1 cellular context compared by ENCODE assay signal in the genomic region with DNA sequence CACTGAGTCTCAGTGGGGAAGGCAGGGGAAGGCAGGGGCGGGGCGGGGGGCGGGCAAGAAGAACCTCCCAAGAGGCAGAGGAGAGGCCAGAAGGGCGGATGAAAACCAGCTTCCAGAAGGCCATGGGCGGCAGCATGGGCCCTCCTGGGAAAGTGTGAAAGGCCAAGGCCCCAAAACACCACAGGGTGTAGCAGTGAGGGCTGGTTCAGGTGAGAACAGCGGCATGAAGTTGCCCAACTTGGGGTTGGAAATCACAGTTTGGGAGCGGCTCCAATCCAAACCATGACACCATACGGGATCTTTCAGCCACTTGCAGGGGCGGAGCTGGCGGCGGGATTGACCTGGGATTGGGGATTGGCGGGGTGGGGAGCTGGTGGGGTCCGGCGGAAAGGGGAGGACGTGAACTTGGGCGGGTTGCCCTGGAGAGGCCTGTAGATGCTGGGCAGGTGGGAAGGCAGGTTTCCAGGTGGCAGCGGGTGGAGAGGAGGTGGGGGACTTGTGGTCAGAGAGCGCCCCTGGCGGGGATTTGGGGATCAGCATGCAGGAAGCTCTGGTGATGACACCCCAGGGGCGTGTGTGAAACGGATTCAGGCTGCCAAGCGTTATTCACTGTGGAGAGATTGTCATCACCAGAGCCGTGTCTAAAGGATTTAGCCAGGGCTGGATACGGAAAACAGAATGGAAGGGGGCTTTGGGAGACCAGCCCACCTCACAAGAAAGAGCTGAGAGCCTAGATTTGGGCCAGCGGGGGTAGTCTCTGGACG.
TF ChIP-seq lines count a peak whose summit lies in the region.

No MANE protein-coding gene starts in this region.

TF ChIP-seq in K562, 482 proteins besides CTCF, POLR2A, EP300 and RAD21 (continued from another document and continues in another):
- TF ChIP-seq, protein P1, sequence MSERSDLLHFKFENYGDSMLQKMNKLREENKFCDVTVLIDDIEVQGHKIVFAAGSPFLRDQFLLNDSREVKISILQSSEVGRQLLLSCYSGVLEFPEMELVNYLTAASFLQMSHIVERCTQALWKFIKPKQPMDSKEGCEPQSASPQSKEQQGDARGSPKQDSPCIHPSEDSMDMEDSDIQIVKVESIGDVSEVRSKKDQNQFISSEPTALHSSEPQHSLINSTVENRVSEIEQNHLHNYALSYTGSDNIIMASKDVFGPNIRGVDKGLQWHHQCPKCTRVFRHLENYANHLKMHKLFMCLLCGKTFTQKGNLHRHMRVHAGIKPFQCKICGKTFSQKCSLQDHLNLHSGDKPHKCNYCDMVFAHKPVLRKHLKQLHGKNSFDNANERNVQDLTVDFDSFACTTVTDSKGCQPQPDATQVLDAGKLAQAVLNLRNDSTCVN (CRISPR knock-in tag; IDR thresholded peaks at IDR 0.05), result no peak
- TF ChIP-seq ZNF3 (CRISPR knock-in tag; IDR thresholded peaks at IDR 0.05), result no peak
- no peak for TF ChIP-seq HSF4 (CRISPR knock-in tag; IDR thresholded peaks at IDR 0.05; ENCODE audit: borderline replicate concordance)
- TF ChIP-seq HNRNPUL1 (IDR thresholded peaks at IDR 0.05; ENCODE audit: low read length), result no peak
- TF ChIP-seq DMBX1 (CRISPR knock-in tag; IDR thresholded peaks at IDR 0.05; ENCODE audit: borderline replicate concordance), result no peak
- TF ChIP-seq EWSR1 (IDR thresholded peaks at IDR 0.05; ENCODE audit: borderline replicate concordance, low read depth, partially characterized antibody), result no peak
- no peak for TF ChIP-seq ZNF75A (CRISPR knock-in tag; IDR thresholded peaks at IDR 0.05)
- TF ChIP-seq TAF15 (IDR thresholded peaks at IDR 0.05; ENCODE audit: low read depth, low read length), result no peak
- TF ChIP-seq KDM1A (IDR thresholded peaks at IDR 0.05), result peak in 1 of 2 experiments; percentile 27; a peak in 1 of 4 replicates
- no peak for TF ChIP-seq NFATC3 (IDR thresholded peaks at IDR 0.05)
- TF ChIP-seq TGIF2 (CRISPR knock-in tag; IDR thresholded peaks at IDR 0.05), result no peak
- TF ChIP-seq, protein P2, sequence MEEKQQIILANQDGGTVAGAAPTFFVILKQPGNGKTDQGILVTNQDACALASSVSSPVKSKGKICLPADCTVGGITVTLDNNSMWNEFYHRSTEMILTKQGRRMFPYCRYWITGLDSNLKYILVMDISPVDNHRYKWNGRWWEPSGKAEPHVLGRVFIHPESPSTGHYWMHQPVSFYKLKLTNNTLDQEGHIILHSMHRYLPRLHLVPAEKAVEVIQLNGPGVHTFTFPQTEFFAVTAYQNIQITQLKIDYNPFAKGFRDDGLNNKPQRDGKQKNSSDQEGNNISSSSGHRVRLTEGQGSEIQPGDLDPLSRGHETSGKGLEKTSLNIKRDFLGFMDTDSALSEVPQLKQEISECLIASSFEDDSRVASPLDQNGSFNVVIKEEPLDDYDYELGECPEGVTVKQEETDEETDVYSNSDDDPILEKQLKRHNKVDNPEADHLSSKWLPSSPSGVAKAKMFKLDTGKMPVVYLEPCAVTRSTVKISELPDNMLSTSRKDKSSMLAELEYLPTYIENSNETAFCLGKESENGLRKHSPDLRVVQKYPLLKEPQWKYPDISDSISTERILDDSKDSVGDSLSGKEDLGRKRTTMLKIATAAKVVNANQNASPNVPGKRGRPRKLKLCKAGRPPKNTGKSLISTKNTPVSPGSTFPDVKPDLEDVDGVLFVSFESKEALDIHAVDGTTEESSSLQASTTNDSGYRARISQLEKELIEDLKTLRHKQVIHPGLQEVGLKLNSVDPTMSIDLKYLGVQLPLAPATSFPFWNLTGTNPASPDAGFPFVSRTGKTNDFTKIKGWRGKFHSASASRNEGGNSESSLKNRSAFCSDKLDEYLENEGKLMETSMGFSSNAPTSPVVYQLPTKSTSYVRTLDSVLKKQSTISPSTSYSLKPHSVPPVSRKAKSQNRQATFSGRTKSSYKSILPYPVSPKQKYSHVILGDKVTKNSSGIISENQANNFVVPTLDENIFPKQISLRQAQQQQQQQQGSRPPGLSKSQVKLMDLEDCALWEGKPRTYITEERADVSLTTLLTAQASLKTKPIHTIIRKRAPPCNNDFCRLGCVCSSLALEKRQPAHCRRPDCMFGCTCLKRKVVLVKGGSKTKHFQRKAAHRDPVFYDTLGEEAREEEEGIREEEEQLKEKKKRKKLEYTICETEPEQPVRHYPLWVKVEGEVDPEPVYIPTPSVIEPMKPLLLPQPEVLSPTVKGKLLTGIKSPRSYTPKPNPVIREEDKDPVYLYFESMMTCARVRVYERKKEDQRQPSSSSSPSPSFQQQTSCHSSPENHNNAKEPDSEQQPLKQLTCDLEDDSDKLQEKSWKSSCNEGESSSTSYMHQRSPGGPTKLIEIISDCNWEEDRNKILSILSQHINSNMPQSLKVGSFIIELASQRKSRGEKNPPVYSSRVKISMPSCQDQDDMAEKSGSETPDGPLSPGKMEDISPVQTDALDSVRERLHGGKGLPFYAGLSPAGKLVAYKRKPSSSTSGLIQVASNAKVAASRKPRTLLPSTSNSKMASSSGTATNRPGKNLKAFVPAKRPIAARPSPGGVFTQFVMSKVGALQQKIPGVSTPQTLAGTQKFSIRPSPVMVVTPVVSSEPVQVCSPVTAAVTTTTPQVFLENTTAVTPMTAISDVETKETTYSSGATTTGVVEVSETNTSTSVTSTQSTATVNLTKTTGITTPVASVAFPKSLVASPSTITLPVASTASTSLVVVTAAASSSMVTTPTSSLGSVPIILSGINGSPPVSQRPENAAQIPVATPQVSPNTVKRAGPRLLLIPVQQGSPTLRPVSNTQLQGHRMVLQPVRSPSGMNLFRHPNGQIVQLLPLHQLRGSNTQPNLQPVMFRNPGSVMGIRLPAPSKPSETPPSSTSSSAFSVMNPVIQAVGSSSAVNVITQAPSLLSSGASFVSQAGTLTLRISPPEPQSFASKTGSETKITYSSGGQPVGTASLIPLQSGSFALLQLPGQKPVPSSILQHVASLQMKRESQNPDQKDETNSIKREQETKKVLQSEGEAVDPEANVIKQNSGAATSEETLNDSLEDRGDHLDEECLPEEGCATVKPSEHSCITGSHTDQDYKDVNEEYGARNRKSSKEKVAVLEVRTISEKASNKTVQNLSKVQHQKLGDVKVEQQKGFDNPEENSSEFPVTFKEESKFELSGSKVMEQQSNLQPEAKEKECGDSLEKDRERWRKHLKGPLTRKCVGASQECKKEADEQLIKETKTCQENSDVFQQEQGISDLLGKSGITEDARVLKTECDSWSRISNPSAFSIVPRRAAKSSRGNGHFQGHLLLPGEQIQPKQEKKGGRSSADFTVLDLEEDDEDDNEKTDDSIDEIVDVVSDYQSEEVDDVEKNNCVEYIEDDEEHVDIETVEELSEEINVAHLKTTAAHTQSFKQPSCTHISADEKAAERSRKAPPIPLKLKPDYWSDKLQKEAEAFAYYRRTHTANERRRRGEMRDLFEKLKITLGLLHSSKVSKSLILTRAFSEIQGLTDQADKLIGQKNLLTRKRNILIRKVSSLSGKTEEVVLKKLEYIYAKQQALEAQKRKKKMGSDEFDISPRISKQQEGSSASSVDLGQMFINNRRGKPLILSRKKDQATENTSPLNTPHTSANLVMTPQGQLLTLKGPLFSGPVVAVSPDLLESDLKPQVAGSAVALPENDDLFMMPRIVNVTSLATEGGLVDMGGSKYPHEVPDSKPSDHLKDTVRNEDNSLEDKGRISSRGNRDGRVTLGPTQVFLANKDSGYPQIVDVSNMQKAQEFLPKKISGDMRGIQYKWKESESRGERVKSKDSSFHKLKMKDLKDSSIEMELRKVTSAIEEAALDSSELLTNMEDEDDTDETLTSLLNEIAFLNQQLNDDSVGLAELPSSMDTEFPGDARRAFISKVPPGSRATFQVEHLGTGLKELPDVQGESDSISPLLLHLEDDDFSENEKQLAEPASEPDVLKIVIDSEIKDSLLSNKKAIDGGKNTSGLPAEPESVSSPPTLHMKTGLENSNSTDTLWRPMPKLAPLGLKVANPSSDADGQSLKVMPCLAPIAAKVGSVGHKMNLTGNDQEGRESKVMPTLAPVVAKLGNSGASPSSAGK (IDR thresholded peaks at IDR 0.05), result peak; percentile 31; the same call in 1 of the 2 replicates
- no peak for TF ChIP-seq HEY1 (CRISPR knock-in tag; IDR thresholded peaks at IDR 0.05; ENCODE audit: borderline replicate concordance)
- TF ChIP-seq CREM (IDR thresholded peaks at IDR 0.05; ENCODE audit: low read depth), result peak; percentile 26; the same call in 1 of the 2 replicates
- no peak for TF ChIP-seq SP2 (IDR thresholded peaks at IDR 0.05; ENCODE audit: extremely low read depth, low read depth, low read length, poor library complexity, severe bottlenecking)
- TF ChIP-seq ARNT (IDR thresholded peaks at IDR 0.05), result 0 out of 4 replicates have a peak, but pooled peaks of 1 of the 2 experiments have one; percentile 40
- TF ChIP-seq, protein P3, sequence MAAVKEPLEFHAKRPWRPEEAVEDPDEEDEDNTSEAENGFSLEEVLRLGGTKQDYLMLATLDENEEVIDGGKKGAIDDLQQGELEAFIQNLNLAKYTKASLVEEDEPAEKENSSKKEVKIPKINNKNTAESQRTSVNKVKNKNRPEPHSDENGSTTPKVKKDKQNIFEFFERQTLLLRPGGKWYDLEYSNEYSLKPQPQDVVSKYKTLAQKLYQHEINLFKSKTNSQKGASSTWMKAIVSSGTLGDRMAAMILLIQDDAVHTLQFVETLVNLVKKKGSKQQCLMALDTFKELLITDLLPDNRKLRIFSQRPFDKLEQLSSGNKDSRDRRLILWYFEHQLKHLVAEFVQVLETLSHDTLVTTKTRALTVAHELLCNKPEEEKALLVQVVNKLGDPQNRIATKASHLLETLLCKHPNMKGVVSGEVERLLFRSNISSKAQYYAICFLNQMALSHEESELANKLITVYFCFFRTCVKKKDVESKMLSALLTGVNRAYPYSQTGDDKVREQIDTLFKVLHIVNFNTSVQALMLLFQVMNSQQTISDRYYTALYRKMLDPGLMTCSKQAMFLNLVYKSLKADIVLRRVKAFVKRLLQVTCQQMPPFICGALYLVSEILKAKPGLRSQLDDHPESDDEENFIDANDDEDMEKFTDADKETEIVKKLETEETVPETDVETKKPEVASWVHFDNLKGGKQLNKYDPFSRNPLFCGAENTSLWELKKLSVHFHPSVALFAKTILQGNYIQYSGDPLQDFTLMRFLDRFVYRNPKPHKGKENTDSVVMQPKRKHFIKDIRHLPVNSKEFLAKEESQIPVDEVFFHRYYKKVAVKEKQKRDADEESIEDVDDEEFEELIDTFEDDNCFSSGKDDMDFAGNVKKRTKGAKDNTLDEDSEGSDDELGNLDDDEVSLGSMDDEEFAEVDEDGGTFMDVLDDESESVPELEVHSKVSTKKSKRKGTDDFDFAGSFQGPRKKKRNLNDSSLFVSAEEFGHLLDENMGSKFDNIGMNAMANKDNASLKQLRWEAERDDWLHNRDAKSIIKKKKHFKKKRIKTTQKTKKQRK (IDR thresholded peaks at IDR 0.05; ENCODE audit: borderline replicate concordance, low read depth, low read length), result no peak
- TF ChIP-seq NCOA2 (IDR thresholded peaks at IDR 0.05; ENCODE audit: partially characterized antibody in 2 of 2), result no peak
- 0 out of 2 replicates have a peak, but pooled peaks have one; percentile 34 for TF ChIP-seq ZBTB7A (IDR thresholded peaks at IDR 0.05; ENCODE audit: borderline replicate concordance, control insufficient read depth, low read depth, low read length)
- TF ChIP-seq MBD2 (IDR thresholded peaks at IDR 0.05; ENCODE audit: borderline replicate concordance, low read depth), result no peak
- TF ChIP-seq NFYB (IDR thresholded peaks at IDR 0.05; ENCODE audit: extremely low read depth, insufficient read length), result no peak
- no peak for TF ChIP-seq RFX5 (IDR thresholded peaks at IDR 0.05; ENCODE audit: low read depth, low read length)
- TF ChIP-seq SMARCB1 (IDR thresholded peaks at IDR 0.05; ENCODE audit: insufficient read length, low read depth), result no peak
- peak; percentile 35 for TF ChIP-seq ARID1B (IDR thresholded peaks at IDR 0.05)
- TF ChIP-seq, protein P4, sequence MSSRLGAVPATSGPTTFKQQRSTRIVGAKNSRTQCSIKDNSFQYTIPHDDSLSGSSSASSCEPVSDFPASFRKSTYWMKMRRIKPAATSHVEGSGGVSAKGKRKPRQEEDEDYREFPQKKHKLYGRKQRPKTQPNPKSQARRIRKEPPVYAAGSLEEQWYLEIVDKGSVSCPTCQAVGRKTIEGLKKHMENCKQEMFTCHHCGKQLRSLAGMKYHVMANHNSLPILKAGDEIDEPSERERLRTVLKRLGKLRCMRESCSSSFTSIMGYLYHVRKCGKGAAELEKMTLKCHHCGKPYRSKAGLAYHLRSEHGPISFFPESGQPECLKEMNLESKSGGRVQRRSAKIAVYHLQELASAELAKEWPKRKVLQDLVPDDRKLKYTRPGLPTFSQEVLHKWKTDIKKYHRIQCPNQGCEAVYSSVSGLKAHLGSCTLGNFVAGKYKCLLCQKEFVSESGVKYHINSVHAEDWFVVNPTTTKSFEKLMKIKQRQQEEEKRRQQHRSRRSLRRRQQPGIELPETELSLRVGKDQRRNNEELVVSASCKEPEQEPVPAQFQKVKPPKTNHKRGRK (tag; IDR thresholded peaks at IDR 0.05), result no peak
- TF ChIP-seq, protein P5, sequence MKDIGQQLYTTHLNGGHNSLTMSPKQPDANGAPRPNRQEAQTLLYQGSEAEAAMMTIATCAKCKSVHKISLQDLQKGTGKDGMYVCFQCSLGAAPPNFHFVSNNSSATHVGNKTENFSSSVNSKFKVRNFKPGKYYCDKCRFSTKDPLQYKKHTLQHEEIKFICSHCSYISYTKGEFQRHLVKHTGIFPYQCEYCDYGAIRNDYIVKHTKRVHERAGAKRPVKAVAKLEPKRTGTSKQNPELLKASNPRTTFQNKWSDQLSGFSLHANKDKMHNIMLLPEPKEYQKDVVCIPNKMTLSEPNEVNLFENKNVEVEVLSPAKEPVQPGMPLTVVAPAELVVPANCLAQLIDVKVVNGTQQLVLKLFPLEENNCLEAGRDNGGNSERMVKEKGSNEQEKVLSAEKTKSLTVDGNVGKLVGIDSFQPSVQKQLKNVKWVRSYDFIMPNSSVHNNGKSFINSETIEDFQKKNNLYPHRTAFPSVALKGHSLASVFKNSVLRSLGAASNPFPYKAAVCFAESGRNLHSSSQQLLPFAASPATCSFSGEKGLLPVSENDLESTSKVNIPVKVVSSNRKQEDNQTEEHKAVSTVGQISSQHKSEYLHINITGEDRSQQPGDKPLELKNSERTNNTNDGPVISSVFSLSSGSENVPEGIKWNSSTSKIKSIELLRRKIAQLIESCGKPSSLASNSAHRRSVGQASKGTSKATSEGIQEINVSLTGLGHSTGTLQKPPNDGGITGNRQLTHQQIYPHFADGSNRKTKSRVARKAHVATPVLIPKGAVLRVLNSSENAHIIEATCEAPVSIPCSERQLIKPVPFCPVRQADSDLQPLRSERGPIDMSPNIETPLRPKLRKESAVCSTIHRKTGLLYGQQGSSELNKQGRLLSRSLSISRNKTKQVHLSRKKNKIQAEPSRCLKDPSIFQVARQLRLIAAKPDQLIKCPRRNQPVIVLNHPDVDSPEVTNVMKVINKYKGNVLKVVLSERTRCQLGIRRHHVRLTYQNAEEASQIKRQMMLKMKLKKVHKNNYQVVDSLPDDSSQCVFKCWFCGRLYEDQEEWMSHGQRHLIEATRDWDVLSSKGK (CRISPR knock-in tag; IDR thresholded peaks at IDR 0.05), result no peak
- no peak for TF ChIP-seq RBM34 (IDR thresholded peaks at IDR 0.05; ENCODE audit: borderline replicate concordance, insufficient read depth, low read length)
- TF ChIP-seq, protein P6, sequence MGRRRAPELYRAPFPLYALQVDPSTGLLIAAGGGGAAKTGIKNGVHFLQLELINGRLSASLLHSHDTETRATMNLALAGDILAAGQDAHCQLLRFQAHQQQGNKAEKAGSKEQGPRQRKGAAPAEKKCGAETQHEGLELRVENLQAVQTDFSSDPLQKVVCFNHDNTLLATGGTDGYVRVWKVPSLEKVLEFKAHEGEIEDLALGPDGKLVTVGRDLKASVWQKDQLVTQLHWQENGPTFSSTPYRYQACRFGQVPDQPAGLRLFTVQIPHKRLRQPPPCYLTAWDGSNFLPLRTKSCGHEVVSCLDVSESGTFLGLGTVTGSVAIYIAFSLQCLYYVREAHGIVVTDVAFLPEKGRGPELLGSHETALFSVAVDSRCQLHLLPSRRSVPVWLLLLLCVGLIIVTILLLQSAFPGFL (CRISPR knock-in tag; IDR thresholded peaks at IDR 0.05), result no peak
- TF ChIP-seq GATAD2B (IDR thresholded peaks at IDR 0.05; ENCODE audit: borderline replicate concordance), result 0 out of 2 replicates have a peak, but pooled peaks have one; percentile 14
- no peak for TF ChIP-seq ZNF766 (CRISPR knock-in tag; conservative IDR thresholded peaks at IDR 0.05)
- no peak for TF ChIP-seq HOXB6 (CRISPR knock-in tag; IDR thresholded peaks at IDR 0.05; ENCODE audit: borderline replicate concordance)
